In genomic region chrX:26328610-26329319, GRCh38 we compare ENCODE assay signal across 27 cellular contexts.
"Had no signal": no experiment of that assay in that cellular context is flagged by ENCODE, and none has a peak within 500 bp of the region (broad histone marks: within the 10 kb centered on the region; RNA-seq: fewer than 3 reads in every experiment).

No MANE protein-coding gene starts in this region.

- ATAC-seq: activated CD4-positive, CD25-positive, alpha-beta regulatory T cell treated with anti-CD3 and anti-CD28 coated beads, Interleukin-2, amount 50 U/mL, for 24 hours; activated CD8-positive, alpha-beta T cell treated with anti-CD3 and anti-CD28 coated beads for 36 hours; activated T-cell treated with anti-CD3 and anti-CD28 coated beads, Interleukin-2, amount 50 U/mL, for 4 hours; activated T-helper 17 cell treated with anti-CD3 and anti-CD28 coated beads, Interleukin-2, amount 50 U/mL, for 72 hours; T-helper 17 cell had no signal

- H3K27me3 ChIP-seq: colonic mucosa had no signal

- FAIRE-seq: endometrium, endothelial cell of umbilical vein, frontal cortex had no signal

- H3K4me3 ChIP-seq: colonic mucosa had no signal

- H3K27ac ChIP-seq: colonic mucosa, epithelial cell of prostate, WERI-Rb-1 had no signal

- DNase-seq: activated B cell treated with CpG ODN at 0.5 μM for 24 hours; activated CD4-positive, alpha-beta T cell treated with anti-CD3 and anti-CD28 coated beads for 48 hours; activated CD4-positive, alpha-beta T cell treated with anti-CD3 and anti-CD28 coated beads, Interleukin-2, amount 50 U/mL, for 1 hour; activated CD4-positive, alpha-beta T cell treated with anti-CD3 and anti-CD28 coated beads, Interleukin-2, amount 50 U/mL, for 48 hours; activated CD8-positive, alpha-beta memory T cell treated with anti-CD3 and anti-CD28 coated beads for 24 hours; activated CD8-positive, alpha-beta T cell treated with anti-CD3 and anti-CD28 coated beads for 36 hours; activated effector memory CD4-positive, alpha-beta T cell treated with Interleukin-2 at 50 U/mL for 16 hours; activated gamma-delta T cell treated with Interleukin-2 at 50 U/mL for 16 hours; activated naive CD4-positive, alpha-beta T cell treated with anti-CD3 and anti-CD28 coated beads, Interleukin-2, amount 50 U/mL, for 16 hours; activated naive CD4-positive, alpha-beta T cell treated with Interleukin-2 at 50 U/mL for 16 hours; activated T-cell treated with anti-CD3 and anti-CD28 coated beads, Interleukin-2, amount 50 U/mL, for 4 hours; amniotic stem cell; anterior cingulate cortex; colonic mucosa; effector CD8-positive, alpha-beta T cell; foreskin fibroblast; head of caudate nucleus; T-helper 1 cell; T-helper 17 cell; T1000; WERI-Rb-1 had no signal

- H3K9me3 ChIP-seq: colonic mucosa had no signal

- H3K4me1 ChIP-seq: colonic mucosa had no signal

- H3K36me3 ChIP-seq: colonic mucosa, WERI-Rb-1 had no signal
